10 cellular contexts compared by ENCODE assay signal in genomic region chr9:131266301-131267229, GRCh38. TPM values are rescaled to one million over a fixed set of nuclear protein-coding genes. Genes with fewer than 3 reads are reported as not detected.
A peak's percentile ranks its signal among the peaks of the same experiment; 100 is the strongest.
DNase-seq lines count a peak whose midpoint lies in the region; ATAC-seq and TF ChIP-seq lines count a peak whose summit lies in the region.
"Had no signal": no experiment of that assay in that cellular context is flagged by ENCODE, and none has a peak within 500 bp of the region (broad histone marks: within the 10 kb centered on the region; RNA-seq: fewer than 3 reads in every experiment).

No MANE protein-coding gene starts in this region.

- H3K4me1 ChIP-seq in heart right ventricle: peaks cover 32 to 95% (median 79%) of the 10 kb centered on the region in 9 donors

- no peaks in the 10 kb centered on the region for H3K9me3 Mint-ChIP-seq in activated T-cell treated with anti-CD3 and anti-CD28 coated beads, Interleukin-2, amount 50 U/mL, for 4 hours
- H3K9me3 Mint-ChIP-seq in stimulated activated effector memory CD8-positive, alpha-beta T cell treated with anti-CD3 and anti-CD28 coated beads, Interleukin-12 subunit alpha, Interleukin-12 subunit beta, amount 100 ng/mL, for 72 hours: no peaks in the 10 kb centered on the region

- H3K27me3 Mint-ChIP-seq in activated T-cell treated with anti-CD3 and anti-CD28 coated beads, Interleukin-2, amount 50 U/mL, for 4 hours (ENCODE audit: low read depth): no peaks in the 10 kb centered on the region

- peaks cover 9% of the 10 kb centered on the region for H3K36me3 Mint-ChIP-seq in activated T-cell treated with anti-CD3 and anti-CD28 coated beads, Interleukin-2, amount 50 U/mL, for 4 hours (ENCODE audit: insufficient read depth)
- peaks cover 84% of the 10 kb centered on the region for H3K36me3 Mint-ChIP-seq in stimulated activated effector memory CD8-positive, alpha-beta T cell treated with anti-CD3 and anti-CD28 coated beads, Interleukin-12 subunit alpha, Interleukin-12 subunit beta, amount 100 ng/mL, for 72 hours

- H3K36me3 ChIP-seq in KOPT-K1 (ENCODE audit: insufficient read depth, low read length) (peaks cover 22% of the 10 kb centered on the region; the same call in 1 of the 2 replicates), heart right ventricle (peaks cover 0 to 27% (median 5%) of the 10 kb centered on the region in 9 donors)
- H3K36me3 ChIP-seq: thyroid gland had no signal

- WGBS in heart right ventricle, 2 donors: 34 to 47% methylated on average over 24 of the region's 24 CpGs

- peak overlapping the region; percentile 97 for H3K27ac Mint-ChIP-seq in stimulated activated effector memory CD8-positive, alpha-beta T cell treated with anti-CD3 and anti-CD28 coated beads, Interleukin-12 subunit alpha, Interleukin-12 subunit beta, amount 100 ng/mL, for 72 hours

- no peak for DNase-seq in activated T-cell treated with anti-CD3 and anti-CD28 coated beads, Interleukin-2, amount 50 U/mL, for 4 hours
- DNase-seq in heart right ventricle: no peak
- no peak for DNase-seq in stimulated activated effector memory CD8-positive, alpha-beta T cell treated with anti-CD3 and anti-CD28 coated beads, Interleukin-12 subunit alpha, Interleukin-12 subunit beta, amount 100 ng/mL, for 72 hours (ENCODE audit: low spot score in 2 of 2)
- no peak for DNase-seq in kidney glomerular epithelial cell (lab: John Stamatoyannopoulos, UW)
- DNase-seq: NCI-H446, WERI-Rb-1 had no signal

- peak overlapping the region; percentile 74 for H3K4me3 Mint-ChIP-seq in activated T-cell treated with anti-CD3 and anti-CD28 coated beads, Interleukin-2, amount 50 U/mL, for 4 hours
- H3K4me3 Mint-ChIP-seq in stimulated activated effector memory CD8-positive, alpha-beta T cell treated with anti-CD3 and anti-CD28 coated beads, Interleukin-12 subunit alpha, Interleukin-12 subunit beta, amount 100 ng/mL, for 72 hours: peak overlapping the region; percentile 98

- H3K9me3 ChIP-seq in KOPT-K1 (ENCODE audit: insufficient read depth, low read length, poor library complexity, severe bottlenecking): no peaks in the 10 kb centered on the region
- no peaks in the 10 kb centered on the region for H3K9me3 ChIP-seq in heart right ventricle
- H3K9me3 ChIP-seq: thyroid gland had no signal

- H3K27me3 ChIP-seq in heart right ventricle: no peaks in the 10 kb centered on the region
- H3K27me3 ChIP-seq: thyroid gland had no signal

- TF ChIP-seq CTCF in heart right ventricle (IDR thresholded peaks at IDR 0.05): no peak

- intact Hi-C loops in heart right ventricle (cut with DNase I): no loop called here

- ATAC-seq in activated T-cell treated with anti-CD3 and anti-CD28 coated beads, Interleukin-2, amount 50 U/mL, for 4 hours: peak; percentile 40 to 42
- ATAC-seq in heart right ventricle (peak in 7 of 8 donors; percentile 11 to 55 (median 40)), GM18858 (IDR thresholded peaks at IDR 0.05; ENCODE audit: unreplicated experiment) (no peak), HG03439 (IDR thresholded peaks at IDR 0.05; ENCODE audit: unreplicated experiment) (no peak)
- ATAC-seq in stimulated activated effector memory CD8-positive, alpha-beta T cell treated with anti-CD3 and anti-CD28 coated beads, Interleukin-12 subunit alpha, Interleukin-12 subunit beta, amount 100 ng/mL, for 72 hours: peak; percentile 41

- peak overlapping the region in 1 of 10 donors; percentile 10 for H3K4me3 ChIP-seq in heart right ventricle
- H3K4me3 ChIP-seq: thyroid gland had no signal

- H3K4me1 Mint-ChIP-seq in activated T-cell treated with anti-CD3 and anti-CD28 coated beads, Interleukin-2, amount 50 U/mL, for 4 hours (ENCODE audit: low read depth): peaks cover 83% of the 10 kb centered on the region
- H3K4me1 Mint-ChIP-seq in stimulated activated effector memory CD8-positive, alpha-beta T cell treated with anti-CD3 and anti-CD28 coated beads, Interleukin-12 subunit alpha, Interleukin-12 subunit beta, amount 100 ng/mL, for 72 hours: peaks cover 78% of the 10 kb centered on the region

- H3K27ac ChIP-seq in KOPT-K1 (ENCODE audit: low read depth, low read length, poor library complexity, severe bottlenecking): peak overlapping the region; percentile 55
- H3K27ac ChIP-seq in heart right ventricle: peak overlapping the region in 9 of 10 donors; percentile 67 to 99 (median 89)
- H3K27ac ChIP-seq: thyroid gland, WERI-Rb-1 had no signal

RNA-seq across cellular contexts. Expression of gene FAM78A, which starts 9.7 kb away (rescaled TPM):
- total RNA-seq in activated T-cell treated with anti-CD3 and anti-CD28 coated beads, Interleukin-2, amount 50 U/mL, for 4 hours: 10 to 100 TPM; 24.1 to 31.3 (median 29.8) TPM
- 10 to 100 TPM; 21.0 to 53.1 (median 32.3) TPM for total RNA-seq in heart right ventricle
- polyA plus RNA-seq in heart right ventricle: 10 to 100 TPM in 1 of 2 donors, 1 to 10 TPM in 1; 7.0 to 27.3 TPM

RNA-seq across cellular contexts. Expression of gene PLPP7, which starts 23.0 kb away (rescaled TPM):
- not detected for total RNA-seq in activated T-cell treated with anti-CD3 and anti-CD28 coated beads, Interleukin-2, amount 50 U/mL, for 4 hours
- 100 to 1,000 TPM in 5 of 10 donors, 10 to 100 TPM in 5; 76.1 to 140 (median 102) TPM for total RNA-seq in heart right ventricle
- polyA plus RNA-seq in heart right ventricle: 100 to 1,000 TPM in 1 of 2 donors, 10 to 100 TPM in 1; 42.6 to 129 TPM

Comparison
In these comparisons a context has a peak if more than half of its experiments do, and no peak if none do; other contexts are left out.
1. ATAC-seq: peak in activated T-cell treated with anti-CD3 and anti-CD28 coated beads, Interleukin-2, amount 50 U/mL, for 4 hours (2 of 2), heart right ventricle (7 of 8) and stimulated activated effector memory CD8-positive, alpha-beta T cell treated with anti-CD3 and anti-CD28 coated beads, Interleukin-12 subunit alpha, Interleukin-12 subunit beta, amount 100 ng/mL, for 72 hours (single experiment); none in GM18858 (single experiment) and HG03439 (single experiment).
2. RNA of gene PLPP7, which starts 23.0 kb away (total RNA-seq): 76.1 to 140 TPM in heart right ventricle; not detected in activated T-cell treated with anti-CD3 and anti-CD28 coated beads, Interleukin-2, amount 50 U/mL, for 4 hours; every median in the first group is over 10 times any median in the second.